In the genomic region with DNA sequence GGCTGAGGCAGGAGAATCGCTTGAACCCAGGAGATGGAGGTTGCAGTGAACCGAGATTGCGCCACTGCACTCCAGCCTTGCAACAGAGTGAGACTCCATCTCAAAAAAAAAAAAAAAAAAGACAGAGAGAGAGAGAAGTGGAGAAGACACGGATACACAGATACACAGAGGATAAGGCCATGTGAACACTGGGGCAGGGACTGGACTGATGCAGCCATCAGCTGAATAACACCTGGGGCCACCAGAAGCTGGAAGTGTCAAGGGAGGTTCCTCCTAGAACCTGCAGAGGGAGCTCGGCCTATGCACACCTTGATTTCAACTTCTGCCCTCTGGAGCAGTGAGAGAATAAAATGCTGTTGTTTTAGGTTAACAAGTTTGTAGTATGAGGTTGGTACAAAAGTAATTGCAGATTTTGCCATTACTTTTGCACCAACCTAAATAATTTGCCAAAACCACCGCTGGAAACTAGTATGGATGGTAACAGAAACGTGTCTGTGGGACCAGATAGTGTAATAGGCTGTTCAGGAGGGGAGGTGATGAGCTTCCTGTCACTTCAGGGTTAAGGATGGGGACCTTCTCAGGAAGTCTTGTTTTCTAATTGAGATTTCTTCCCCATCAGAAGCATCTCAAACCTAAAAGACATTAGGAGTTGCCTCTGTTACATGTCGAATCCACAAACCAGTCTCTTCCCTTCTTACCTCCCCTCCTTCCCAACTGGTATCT, we compare ENCODE assay signal across 1 cellular context.
TF ChIP-seq lines count a peak whose summit lies in the region.

No MANE protein-coding gene starts in this region.

TF ChIP-seq in IMR-90, 13 proteins besides CTCF, POLR2A, EP300 and RAD21:
- no peak for TF ChIP-seq RCOR1 (IDR thresholded peaks at IDR 0.05; ENCODE audit: insufficient replicate concordance, low read length)
- peak; percentile 38 for TF ChIP-seq SMC3 (IDR thresholded peaks at IDR 0.05; ENCODE audit: low read depth, low read length)
- no peak for TF ChIP-seq CEBPB (IDR thresholded peaks at IDR 0.05; ENCODE audit: low read depth, low read length)
- TF ChIP-seq, protein P1, sequence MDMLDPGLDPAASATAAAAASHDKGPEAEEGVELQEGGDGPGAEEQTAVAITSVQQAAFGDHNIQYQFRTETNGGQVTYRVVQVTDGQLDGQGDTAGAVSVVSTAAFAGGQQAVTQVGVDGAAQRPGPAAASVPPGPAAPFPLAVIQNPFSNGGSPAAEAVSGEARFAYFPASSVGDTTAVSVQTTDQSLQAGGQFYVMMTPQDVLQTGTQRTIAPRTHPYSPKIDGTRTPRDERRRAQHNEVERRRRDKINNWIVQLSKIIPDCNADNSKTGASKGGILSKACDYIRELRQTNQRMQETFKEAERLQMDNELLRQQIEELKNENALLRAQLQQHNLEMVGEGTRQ (IDR thresholded peaks at IDR 0.05; ENCODE audit: low read depth, low read length): no peak
- no peak for TF ChIP-seq NFE2L2 (IDR thresholded peaks at IDR 0.05; ENCODE audit: low read depth, low read length)
- no peak for TF ChIP-seq RFX5 (IDR thresholded peaks at IDR 0.05; ENCODE audit: low read depth, low read length)
TF ChIP-seq in IMR-90: peak in this region for 1.
